In genomic region chr15:75030424-75030823, GRCh38 we compare ENCODE assay signal across 15 cellular contexts. TPM values are rescaled to one million over a fixed set of nuclear protein-coding genes. Genes with fewer than 3 reads are reported as not detected.
DNase-seq lines count a peak whose midpoint lies in the region; ATAC-seq and TF ChIP-seq lines count a peak whose summit lies in the region.
"Had no signal": no experiment of that assay in that cellular context is flagged by ENCODE, and none has a peak within 500 bp of the region (broad histone marks: within the 10 kb centered on the region; RNA-seq: fewer than 3 reads in every experiment).

No MANE protein-coding gene starts in this region.

- peaks cover 14% of the 10 kb centered on the region for H3K79me1 ChIP-seq in trophoblast cell (ENCODE audit: low read length)

- peak overlapping the region; percentile 41; the same call in 1 of the 2 replicates for H3K4me2 ChIP-seq in PC-9
- H3K4me2 ChIP-seq in trophoblast cell (ENCODE audit: low read length), result no peak overlapping the region

- no peak overlapping the region for H3K4me3 Mint-ChIP-seq in endodermal cell
- H3K4me3 Mint-ChIP-seq: activated naive CD4-positive, alpha-beta T cell treated with anti-CD3 and anti-CD28 coated beads, Interleukin-2, amount 10 ng/mL, durations not matched to agents 7 days and 5 days; B cell; neural crest cell; T-helper 17 cell had no signal

- peak overlapping the region; percentile 2 for H3K18ac ChIP-seq in trophoblast cell (ENCODE audit: low read length)

- no peaks in the 10 kb centered on the region for H3K27me3 Mint-ChIP-seq in endodermal cell (ENCODE audit: insufficient read depth)
- H3K27me3 Mint-ChIP-seq: activated naive CD4-positive, alpha-beta T cell treated with anti-CD3 and anti-CD28 coated beads, Interleukin-2, amount 10 ng/mL, durations not matched to agents 7 days and 5 days; B cell; T-helper 17 cell had no signal

- H4K8ac ChIP-seq in trophoblast cell (ENCODE audit: low read depth, low read length), result no peak overlapping the region

- POLR2A ChIA-PET in A673 (lab: Charles Lee; ENCODE audit: low non-redundant PET), result no interaction called here
- POLR2A ChIA-PET in PC-9 (lab: Charles Lee; ENCODE audit: unreplicated experiment), result no interaction called here

- BruUV-seq in A673 (replicated peaks; lab: Mats Ljungman, UMichigan), result no TSS peak
- no TSS peak for BruUV-seq in PC-9 (replicated peaks; lab: Mats Ljungman, UMichigan)

- H3K14ac ChIP-seq in trophoblast cell (ENCODE audit: low read length), result no peak overlapping the region

- H2BK12ac ChIP-seq in trophoblast cell (ENCODE audit: low read length), result no peak overlapping the region

- no peak overlapping the region for H2BK120ac ChIP-seq in trophoblast cell (ENCODE audit: insufficient read depth, low read length, poor library complexity)

- H2AK5ac ChIP-seq in trophoblast cell (ENCODE audit: low read length), result no peak overlapping the region

- no peak for TF ChIP-seq POLR2A in lower leg skin (IDR thresholded peaks at IDR 0.05)

- no peak overlapping the region for H2BK5ac ChIP-seq in trophoblast cell (ENCODE audit: low read depth, low read length, poor library complexity)

- no peaks in the 10 kb centered on the region for H3K9me2 ChIP-seq in PC-9 (ENCODE audit: insufficient read depth)

- H3K4me1 ChIP-seq in A673 (ENCODE audit: insufficient read depth, low read length, poor library complexity, severe bottlenecking) (peaks cover 48% of the 10 kb centered on the region), PC-9 (replicated peaks; ENCODE audit: insufficient read depth) (peaks cover 47% of the 10 kb centered on the region), endodermal cell (ENCODE audit: control insufficient read depth, insufficient read depth, low read length) (peaks cover 17% of the 10 kb centered on the region), trophoblast cell (ENCODE audit: control insufficient read depth in 1 of 2, insufficient read depth in 2 of 2, low read length in 2 of 2) (peaks cover 11 to 19% of the 10 kb centered on the region in 2 experiments)

- no peak for ATAC-seq in GM19351 (IDR thresholded peaks at IDR 0.05; ENCODE audit: unreplicated experiment)

- H4K20me1 ChIP-seq in PC-9 (ENCODE audit: insufficient read depth), result no peaks in the 10 kb centered on the region

- H3K9me3 ChIP-seq in A673 (ENCODE audit: low read depth, low read length, poor library complexity, severe bottlenecking) (no peaks in the 10 kb centered on the region), PC-9 (ENCODE audit: insufficient read depth, low read depth) (no peaks in the 10 kb centered on the region), endodermal cell (ENCODE audit: control insufficient read depth, low read length) (no peaks in the 10 kb centered on the region), trophoblast cell (ENCODE audit: insufficient read depth, low read depth, low read length) (no peaks in the 10 kb centered on the region)

- H3K9me3 Mint-ChIP-seq in endodermal cell, result no peaks in the 10 kb centered on the region
- H3K9me3 Mint-ChIP-seq: activated naive CD4-positive, alpha-beta T cell treated with anti-CD3 and anti-CD28 coated beads, Interleukin-2, amount 10 ng/mL, durations not matched to agents 7 days and 5 days; neural crest cell had no signal

- H2AFZ ChIP-seq in PC-9 (no peak overlapping the region), trophoblast cell (ENCODE audit: insufficient read depth, low read length, poor library complexity) (no peak overlapping the region)

- no peak overlapping the region for H4K12ac ChIP-seq in trophoblast cell (ENCODE audit: low read depth, low read length)

- CTCF ChIA-PET in A673 (lab: Charles Lee) (interaction anchor here (1.6 kb wide), 1 partner anchor 174 kb away, joined by 13 read pairs; no protein-coding TSS in a partner anchor), PC-9 (lab: Charles Lee) (interaction anchor here (0.5 to 1.8 kb wide), 3 partner anchors 174 to 270 kb away, joined by 3 to 6 read pairs (median 3); no protein-coding TSS in a partner anchor)

- TF ChIP-seq CTCF in A673 (conservative IDR thresholded peaks at IDR 0.05; ENCODE audit: low read depth, low read length) (peak; percentile 18; the same call in 1 of the 2 replicates), PC-9 (conservative IDR thresholded peaks at IDR 0.05) (no peak), endodermal cell (conservative IDR thresholded peaks at IDR 0.05) (peak; percentile 47), lower leg skin (IDR thresholded peaks at IDR 0.05) (no peak)

- H3K4me1 Mint-ChIP-seq in endodermal cell, result peaks cover 28% of the 10 kb centered on the region

- H3K79me2 ChIP-seq in PC-9 (ENCODE audit: low read depth) (peaks cover 31% of the 10 kb centered on the region), trophoblast cell (ENCODE audit: control insufficient read depth, insufficient read depth, low read length, poor library complexity) (no peaks in the 10 kb centered on the region)

- H3K27ac Mint-ChIP-seq in endodermal cell, result no peak overlapping the region
- H3K27ac Mint-ChIP-seq: activated naive CD4-positive, alpha-beta T cell treated with anti-CD3 and anti-CD28 coated beads, Interleukin-2, amount 10 ng/mL, durations not matched to agents 7 days and 5 days; B cell had no signal

- no peak overlapping the region for H3K23ac ChIP-seq in trophoblast cell (ENCODE audit: low read length)

- peaks cover 23% of the 10 kb centered on the region for H3F3A ChIP-seq in PC-9 (ENCODE audit: insufficient read depth, low read depth)

- intact Hi-C loops in A673 (cut with micrococcal nuclease; ENCODE audit: unreplicated experiment) (no loop called here), PC-9 (cut with micrococcal nuclease; ENCODE audit: unreplicated experiment) (no loop called here), lower leg skin (cut with DNase I; ENCODE audit: low total_unique reads) (no loop called here)

- H3K27me3 ChIP-seq in A673 (replicated peaks; ENCODE audit: insufficient read depth, low read depth, low read length, poor library complexity) (no peaks in the 10 kb centered on the region), PC-9 (ENCODE audit: insufficient read depth, low read depth) (no peaks in the 10 kb centered on the region), endodermal cell (ENCODE audit: control insufficient read depth, insufficient read depth, low read length, poor library complexity, severe bottlenecking) (no peaks in the 10 kb centered on the region), trophoblast cell (ENCODE audit: insufficient read depth, low read length) (no peaks in the 10 kb centered on the region)

- 93 to 98% methylated on average over 4 of the region's 4 CpGs for WGBS in endodermal cell (ENCODE audit: insufficient coverage in 1 of 2, insufficient read length in 1 of 2), 2 experiments
- WGBS in trophoblast cell (ENCODE audit: extremely low coverage, insufficient coverage, insufficient read length), result no CpG with 5 or more reads among the region's 4 CpGs
- WGBS in lower leg skin, 2 donors, result 82 to 92% methylated on average over 4 of the region's 4 CpGs

- peak; percentile 30 for DNase-seq in A673 (ENCODE audit: low spot score)
- no peak for DNase-seq in PC-9
- no peak for DNase-seq in endodermal cell
- DNase-seq in trophoblast cell, result no peak
- DNase-seq in lower leg skin (ENCODE audit: low spot score in 2 of 2), result no peak
- no peak for DNase-seq in activated effector memory CD4-positive, alpha-beta T cell treated with anti-CD3 and anti-CD28 coated beads, Interleukin-2, amount 50 U/mL, for 16 hours
- no peak for DNase-seq in NCI-H226
- DNase-seq: activated CD8-positive, alpha-beta memory T cell treated with anti-CD3 and anti-CD28 coated beads for 24 hours; activated naive CD4-positive, alpha-beta T cell treated with anti-CD3 and anti-CD28 coated beads, Interleukin-2, amount 10 ng/mL, durations not matched to agents 7 days and 5 days; H7; MV-4-11; T-helper 17 cell had no signal

- H3K27ac ChIP-seq in A673 (ENCODE audit: low read depth, low read length, poor library complexity, severe bottlenecking) (peak overlapping the region; percentile 66), PC-9 (no peak overlapping the region), endodermal cell (ENCODE audit: low read depth, low read length) (no peak overlapping the region), trophoblast cell (ENCODE audit: low read depth, low read length) (no peak overlapping the region)

- H3K9ac ChIP-seq in endodermal cell (ENCODE audit: extremely low read depth, low read length, poor library complexity, severe bottlenecking) (no peak overlapping the region), trophoblast cell (ENCODE audit: low read length) (no peak overlapping the region)

- no peak overlapping the region for H3K4ac ChIP-seq in trophoblast cell (ENCODE audit: low read depth, low read length)

- H3K4me3 ChIP-seq in A673 (ENCODE audit: low read depth, low read length, poor library complexity, severe bottlenecking) (no peak overlapping the region), PC-9 (no peak overlapping the region), endodermal cell (ENCODE audit: low read length) (no peak overlapping the region), trophoblast cell (ENCODE audit: low read depth, low read length) (no peak overlapping the region), lower leg skin (ENCODE audit: low read depth, poor library complexity, severe bottlenecking) (no peak overlapping the region)

- peaks cover 26% of the 10 kb centered on the region for H3K36me3 Mint-ChIP-seq in endodermal cell (ENCODE audit: low read depth)

- H3K36me3 ChIP-seq in A673 (ENCODE audit: insufficient read depth, low read length, poor library complexity, severe bottlenecking) (no peaks in the 10 kb centered on the region), PC-9 (ENCODE audit: low read depth) (0 out of 2 replicates have a peak, but pooled peaks cover 3% of the 10 kb centered on the region), endodermal cell (ENCODE audit: control insufficient read depth, insufficient read depth, low read length) (peaks cover 29% of the 10 kb centered on the region), trophoblast cell (ENCODE audit: control insufficient read depth in 1 of 2, insufficient read depth in 2 of 2, low read length in 2 of 2) (peaks cover 4 to 6% of the 10 kb centered on the region in 2 experiments)

- no peak overlapping the region for H4K91ac ChIP-seq in trophoblast cell (ENCODE audit: low read depth, low read length)

RNA-seq across cellular contexts. Expression of gene PPCDC, which starts 7.0 kb away (rescaled TPM):
- total RNA-seq in A673 (2021) (13.3 and 18.9 TPM in 2 replicates), PC-9 (2021) (23.7 and 24.4 TPM in 2 replicates), endodermal cell (10 to 100 TPM; 15.9 to 24.5 TPM), lower leg skin (10 to 100 TPM; 14.4 to 21.4 (median 17.5) TPM)
- polyA plus RNA-seq in endodermal cell (2013, experiment 1 of 2), result 9.0 TPM
- 8.2 TPM for polyA plus RNA-seq in endodermal cell (2013, experiment 2 of 2)
- 5.5 and 5.9 TPM in 2 replicates for polyA plus RNA-seq in trophoblast cell (2013)

RNA-seq across cellular contexts. Expression of gene SCAMP5, which starts 35.1 kb away (rescaled TPM):
- 3.8 and 5.8 TPM in 2 replicates for total RNA-seq in A673 (2021)
- total RNA-seq in PC-9 (2021), result 17.9 and 19.7 TPM in 2 replicates
- 10 to 100 TPM; 21.9 to 33.5 TPM for total RNA-seq in endodermal cell
- polyA plus RNA-seq in endodermal cell (2013, experiment 1 of 2), result 19.6 TPM
- polyA plus RNA-seq in endodermal cell (2013, experiment 2 of 2), result 13.5 TPM
- 3.7 and 4.3 TPM in 2 replicates for polyA plus RNA-seq in trophoblast cell (2013)
- 1 to 10 TPM in 3 of 4 donors, under 1 TPM in 1; 0.46 to 5.4 (median 1.2) TPM for total RNA-seq in lower leg skin

Comparison
In these comparisons a context has a peak if more than half of its experiments do, and no peak if none do; other contexts are left out.
1. CTCF ChIP-seq: peak in A673 (single experiment) and endodermal cell (single experiment); none in PC-9 (single experiment) and lower leg skin (0 of 3).